1 cellular context compared by ENCODE assay signal in the genomic region with DNA sequence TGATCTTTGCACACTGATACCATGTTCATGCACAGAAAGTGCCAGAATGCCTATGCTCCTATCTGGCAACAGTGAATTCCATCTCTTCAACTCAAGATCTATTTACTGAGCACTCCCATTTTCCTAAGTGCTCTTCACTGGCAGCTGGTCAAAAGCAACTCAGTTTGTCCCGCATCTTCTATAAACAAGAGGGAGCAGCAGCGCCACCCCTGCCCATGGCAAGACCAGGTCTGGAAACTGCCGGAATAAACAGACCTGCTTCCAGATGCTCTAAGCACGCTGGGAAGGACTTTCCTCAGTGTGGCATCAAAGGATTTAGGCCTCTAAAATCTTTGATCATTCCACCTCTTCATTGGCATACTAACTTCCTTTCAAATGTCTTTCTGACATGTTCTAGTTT.
TF ChIP-seq lines count a peak whose summit lies in the region.

No MANE protein-coding gene starts in this region.

TF ChIP-seq in GM23338, 12 proteins besides CTCF, POLR2A, EP300 and RAD21 (continued from another document):
- TF ChIP-seq, protein P1, sequence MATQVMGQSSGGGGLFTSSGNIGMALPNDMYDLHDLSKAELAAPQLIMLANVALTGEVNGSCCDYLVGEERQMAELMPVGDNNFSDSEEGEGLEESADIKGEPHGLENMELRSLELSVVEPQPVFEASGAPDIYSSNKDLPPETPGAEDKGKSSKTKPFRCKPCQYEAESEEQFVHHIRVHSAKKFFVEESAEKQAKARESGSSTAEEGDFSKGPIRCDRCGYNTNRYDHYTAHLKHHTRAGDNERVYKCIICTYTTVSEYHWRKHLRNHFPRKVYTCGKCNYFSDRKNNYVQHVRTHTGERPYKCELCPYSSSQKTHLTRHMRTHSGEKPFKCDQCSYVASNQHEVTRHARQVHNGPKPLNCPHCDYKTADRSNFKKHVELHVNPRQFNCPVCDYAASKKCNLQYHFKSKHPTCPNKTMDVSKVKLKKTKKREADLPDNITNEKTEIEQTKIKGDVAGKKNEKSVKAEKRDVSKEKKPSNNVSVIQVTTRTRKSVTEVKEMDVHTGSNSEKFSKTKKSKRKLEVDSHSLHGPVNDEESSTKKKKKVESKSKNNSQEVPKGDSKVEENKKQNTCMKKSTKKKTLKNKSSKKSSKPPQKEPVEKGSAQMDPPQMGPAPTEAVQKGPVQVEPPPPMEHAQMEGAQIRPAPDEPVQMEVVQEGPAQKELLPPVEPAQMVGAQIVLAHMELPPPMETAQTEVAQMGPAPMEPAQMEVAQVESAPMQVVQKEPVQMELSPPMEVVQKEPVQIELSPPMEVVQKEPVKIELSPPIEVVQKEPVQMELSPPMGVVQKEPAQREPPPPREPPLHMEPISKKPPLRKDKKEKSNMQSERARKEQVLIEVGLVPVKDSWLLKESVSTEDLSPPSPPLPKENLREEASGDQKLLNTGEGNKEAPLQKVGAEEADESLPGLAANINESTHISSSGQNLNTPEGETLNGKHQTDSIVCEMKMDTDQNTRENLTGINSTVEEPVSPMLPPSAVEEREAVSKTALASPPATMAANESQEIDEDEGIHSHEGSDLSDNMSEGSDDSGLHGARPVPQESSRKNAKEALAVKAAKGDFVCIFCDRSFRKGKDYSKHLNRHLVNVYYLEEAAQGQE (IDR thresholded peaks at IDR 0.05; ENCODE audit: unreplicated experiment), result no peak
- TF ChIP-seq CREB1 (CRISPR knock-in tag; IDR thresholded peaks at IDR 0.05; ENCODE audit: low read depth) (no peak), STAT1 (IDR thresholded peaks at IDR 0.05; ENCODE audit: unreplicated experiment) (no peak), EZH2 (IDR thresholded peaks at IDR 0.05; ENCODE audit: low read depth, unreplicated experiment) (no peak), POLR2AphosphoS5 (IDR thresholded peaks at IDR 0.05; ENCODE audit: low read depth) (no peak), EZH2phosphoT487 (IDR thresholded peaks at IDR 0.05; ENCODE audit: unreplicated experiment) (no peak)
- TF ChIP-seq, protein P2, sequence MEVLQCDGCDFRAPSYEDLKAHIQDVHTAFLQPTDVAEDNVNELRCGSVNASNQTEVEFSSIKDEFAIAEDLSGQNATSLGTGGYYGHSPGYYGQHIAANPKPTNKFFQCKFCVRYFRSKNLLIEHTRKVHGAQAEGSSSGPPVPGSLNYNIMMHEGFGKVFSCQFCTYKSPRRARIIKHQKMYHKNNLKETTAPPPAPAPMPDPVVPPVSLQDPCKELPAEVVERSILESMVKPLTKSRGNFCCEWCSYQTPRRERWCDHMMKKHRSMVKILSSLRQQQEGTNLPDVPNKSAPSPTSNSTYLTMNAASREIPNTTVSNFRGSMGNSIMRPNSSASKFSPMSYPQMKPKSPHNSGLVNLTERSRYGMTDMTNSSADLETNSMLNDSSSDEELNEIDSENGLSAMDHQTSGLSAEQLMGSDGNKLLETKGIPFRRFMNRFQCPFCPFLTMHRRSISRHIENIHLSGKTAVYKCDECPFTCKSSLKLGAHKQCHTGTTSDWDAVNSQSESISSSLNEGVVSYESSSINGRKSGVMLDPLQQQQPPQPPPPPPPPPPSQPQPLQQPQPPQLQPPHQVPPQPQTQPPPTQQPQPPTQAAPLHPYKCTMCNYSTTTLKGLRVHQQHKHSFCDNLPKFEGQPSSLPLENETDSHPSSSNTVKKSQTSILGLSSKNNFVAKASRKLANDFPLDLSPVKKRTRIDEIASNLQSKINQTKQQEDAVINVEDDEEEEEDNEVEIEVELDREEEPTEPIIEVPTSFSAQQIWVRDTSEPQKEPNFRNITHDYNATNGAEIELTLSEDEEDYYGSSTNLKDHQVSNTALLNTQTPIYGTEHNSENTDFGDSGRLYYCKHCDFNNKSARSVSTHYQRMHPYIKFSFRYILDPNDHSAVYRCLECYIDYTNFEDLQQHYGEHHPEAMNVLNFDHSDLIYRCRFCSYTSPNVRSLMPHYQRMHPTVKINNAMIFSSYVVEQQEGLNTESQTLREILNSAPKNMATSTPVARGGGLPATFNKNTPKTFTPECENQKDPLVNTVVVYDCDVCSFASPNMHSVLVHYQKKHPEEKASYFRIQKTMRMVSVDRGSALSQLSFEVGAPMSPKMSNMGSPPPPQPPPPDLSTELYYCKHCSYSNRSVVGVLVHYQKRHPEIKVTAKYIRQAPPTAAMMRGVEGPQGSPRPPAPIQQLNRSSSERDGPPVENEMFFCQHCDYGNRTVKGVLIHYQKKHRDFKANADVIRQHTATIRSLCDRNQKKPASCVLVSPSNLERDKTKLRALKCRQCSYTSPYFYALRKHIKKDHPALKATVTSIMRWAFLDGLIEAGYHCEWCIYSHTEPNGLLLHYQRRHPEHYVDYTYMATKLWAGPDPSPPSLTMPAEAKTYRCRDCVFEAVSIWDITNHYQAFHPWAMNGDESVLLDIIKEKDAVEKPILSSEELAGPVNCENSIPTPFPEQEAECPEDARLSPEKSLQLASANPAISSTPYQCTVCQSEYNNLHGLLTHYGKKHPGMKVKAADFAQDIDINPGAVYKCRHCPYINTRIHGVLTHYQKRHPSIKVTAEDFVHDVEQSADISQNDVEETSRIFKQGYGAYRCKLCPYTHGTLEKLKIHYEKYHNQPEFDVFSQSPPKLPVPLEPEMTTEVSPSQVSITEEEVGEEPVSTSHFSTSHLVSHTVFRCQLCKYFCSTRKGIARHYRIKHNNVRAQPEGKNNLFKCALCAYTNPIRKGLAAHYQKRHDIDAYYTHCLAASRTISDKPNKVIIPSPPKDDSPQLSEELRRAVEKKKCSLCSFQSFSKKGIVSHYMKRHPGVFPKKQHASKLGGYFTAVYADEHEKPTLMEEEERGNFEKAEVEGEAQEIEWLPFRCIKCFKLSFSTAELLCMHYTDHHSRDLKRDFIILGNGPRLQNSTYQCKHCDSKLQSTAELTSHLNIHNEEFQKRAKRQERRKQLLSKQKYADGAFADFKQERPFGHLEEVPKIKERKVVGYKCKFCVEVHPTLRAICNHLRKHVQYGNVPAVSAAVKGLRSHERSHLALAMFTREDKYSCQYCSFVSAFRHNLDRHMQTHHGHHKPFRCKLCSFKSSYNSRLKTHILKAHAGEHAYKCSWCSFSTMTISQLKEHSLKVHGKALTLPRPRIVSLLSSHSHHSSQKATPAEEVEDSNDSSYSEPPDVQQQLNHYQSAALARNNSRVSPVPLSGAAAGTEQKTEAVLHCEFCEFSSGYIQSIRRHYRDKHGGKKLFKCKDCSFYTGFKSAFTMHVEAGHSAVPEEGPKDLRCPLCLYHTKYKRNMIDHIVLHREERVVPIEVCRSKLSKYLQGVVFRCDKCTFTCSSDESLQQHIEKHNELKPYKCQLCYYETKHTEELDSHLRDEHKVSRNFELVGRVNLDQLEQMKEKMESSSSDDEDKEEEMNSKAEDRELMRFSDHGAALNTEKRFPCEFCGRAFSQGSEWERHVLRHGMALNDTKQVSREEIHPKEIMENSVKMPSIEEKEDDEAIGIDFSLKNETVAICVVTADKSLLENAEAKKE (CRISPR knock-in tag; IDR thresholded peaks at IDR 0.05), result no peak
- TF ChIP-seq, protein P3, sequence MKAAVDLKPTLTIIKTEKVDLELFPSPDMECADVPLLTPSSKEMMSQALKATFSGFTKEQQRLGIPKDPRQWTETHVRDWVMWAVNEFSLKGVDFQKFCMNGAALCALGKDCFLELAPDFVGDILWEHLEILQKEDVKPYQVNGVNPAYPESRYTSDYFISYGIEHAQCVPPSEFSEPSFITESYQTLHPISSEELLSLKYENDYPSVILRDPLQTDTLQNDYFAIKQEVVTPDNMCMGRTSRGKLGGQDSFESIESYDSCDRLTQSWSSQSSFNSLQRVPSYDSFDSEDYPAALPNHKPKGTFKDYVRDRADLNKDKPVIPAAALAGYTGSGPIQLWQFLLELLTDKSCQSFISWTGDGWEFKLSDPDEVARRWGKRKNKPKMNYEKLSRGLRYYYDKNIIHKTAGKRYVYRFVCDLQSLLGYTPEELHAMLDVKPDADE (IDR thresholded peaks at IDR 0.05), result no peak
